ENCODE assay signal across 14 cellular contexts in the genomic region with DNA sequence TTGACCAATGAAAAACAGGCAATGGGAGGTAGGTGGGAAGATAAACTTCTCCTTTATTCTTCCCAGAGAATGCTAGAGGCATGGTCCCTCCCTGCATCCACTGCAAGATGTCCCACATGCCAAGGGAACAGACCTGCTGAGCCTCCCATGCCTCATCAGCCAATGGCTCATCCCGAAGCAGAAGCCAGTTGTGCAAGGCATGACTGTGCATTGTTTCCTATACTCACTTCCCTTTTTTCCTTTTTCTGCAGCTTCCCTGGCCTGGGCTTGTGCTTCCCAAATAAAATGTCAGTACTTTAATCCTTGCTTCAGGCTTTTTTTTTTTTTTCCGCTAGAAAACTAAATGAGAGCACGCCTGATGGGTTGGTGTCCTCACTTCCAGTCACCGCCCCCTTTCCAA.
DNase-seq lines count a peak whose midpoint lies in the region; ATAC-seq and TF ChIP-seq lines count a peak whose summit lies in the region.
"Had no signal": no experiment of that assay in that cellular context is flagged by ENCODE, and none has a peak within 500 bp of the region (broad histone marks: within the 10 kb centered on the region; RNA-seq: fewer than 3 reads in every experiment).

No MANE protein-coding gene starts in this region.

- H3K4me1 ChIP-seq in left lung: peaks cover 17 to 38% of the 10 kb centered on the region in 2 donors
- H3K4me1 ChIP-seq in aorta (ENCODE audit: control insufficient read depth in 1 of 2, insufficient read depth in 2 of 2, low read length in 2 of 2): peaks cover 1 to 3% of the 10 kb centered on the region in 2 donors

- peak overlapping the region; percentile 30 for H3K27ac ChIP-seq in brain microvascular endothelial cell
- H3K27ac ChIP-seq in left lung: no peak overlapping the region
- no peak overlapping the region for H3K27ac ChIP-seq in aorta (ENCODE audit: low read depth in 1 of 2, low read length in 2 of 2)
- H3K27ac ChIP-seq: psoas muscle had no signal

- in situ Hi-C loops in brain microvascular endothelial cell (cut with HindIII; ENCODE audit: low pct_ligation_motif_present, low sequenced_read_pairs): no loop called here

- no peaks in the 10 kb centered on the region for H3K27me3 ChIP-seq in brain microvascular endothelial cell (replicated peaks)
- H3K27me3 ChIP-seq in left lung: no peaks in the 10 kb centered on the region
- H3K27me3 ChIP-seq in aorta (ENCODE audit: control insufficient read depth in 1 of 2, insufficient read depth in 2 of 2, low read length in 1 of 2): no peaks in the 10 kb centered on the region

- TF ChIP-seq CTCF in brain microvascular endothelial cell (IDR thresholded peaks at IDR 0.05; ENCODE audit: low read depth, low read length, missing control alignments) (no peak), left lung (IDR thresholded peaks at IDR 0.05) (no peak)

- ATAC-seq in Right ventricle myocardium inferior (peak; percentile 50), left lung (peak; percentile 32), aorta (ENCODE audit: low FRiP score) (peak; percentile 59), GM18502 (IDR thresholded peaks at IDR 0.05; ENCODE audit: poor library complexity, unreplicated experiment) (no peak)

- intact Hi-C loops in Right ventricle myocardium inferior (cut with DNase I): loop anchor here (2.0 to 5.0 kb wide), 2 partner anchors 82 to 238 kb away; partner anchors contain the start of gene JADE1
- intact Hi-C loops in cardiac septum (cut with DNase I): loop anchor here (2.0 to 5.0 kb wide), 3 partner anchors 18 to 292 kb away; no protein-coding TSS in a partner anchor
- intact Hi-C loops in left lung (cut with DNase I): loop anchor here in 1 of 2 donors (10.0 kb wide), 1 partner anchor 284 kb away; no protein-coding TSS in a partner anchor
- intact Hi-C loops in aorta (cut with DNase I): loop anchor here (5.0 to 10.0 kb wide), 2 partner anchors 234 to 237 kb away; partner anchors contain the start of gene JADE1 (in 2 of the 2)
- intact Hi-C loops in posterior cingulate gyrus (cut with DNase I): no loop called here

- H3K4me3 ChIP-seq in brain microvascular endothelial cell (ENCODE audit: low read depth, low read length) (no peak overlapping the region), left lung (no peak overlapping the region), aorta (ENCODE audit: low read length in 2 of 2) (no peak overlapping the region)
- H3K4me3 ChIP-seq: psoas muscle had no signal

- no peaks in the 10 kb centered on the region for H3K9me3 ChIP-seq in left lung
- no peaks in the 10 kb centered on the region for H3K9me3 ChIP-seq in aorta (ENCODE audit: control insufficient read depth, low read length)
- H3K9me3 ChIP-seq: psoas muscle had no signal

- DNase-seq in Right ventricle myocardium inferior (ENCODE audit: missing footprints) (no peak), cardiac septum (ENCODE audit: low spot score) (no peak), brain microvascular endothelial cell (peak; percentile 35), left lung (peak in 1 of 2 donors; percentile 67), aorta (peak in 1 of 2 donors; percentile 76), SHP77 treated with DMSO at 0.1 percent for 48 hours (lab: John Stamatoyannopoulos, UW) (no peak), posterior cingulate gyrus (no peak)
- DNase-seq: effector CD4-positive, alpha-beta T cell; GOT3; kidney; NCI-H2171; T-helper 2 cell had no signal

- 94 to 95% methylated on average over 4 of the region's 4 CpGs for WGBS in aorta, 2 donors

- H3K36me3 ChIP-seq in brain microvascular endothelial cell (replicated peaks) (no peaks in the 10 kb centered on the region), left lung (no peaks in the 10 kb centered on the region), aorta (ENCODE audit: control insufficient read depth in 1 of 2, insufficient read depth in 2 of 2, low read length in 1 of 2) (no peaks in the 10 kb centered on the region)
